ENCODE assay signal across 25 cellular contexts in genomic region chr1:36822648-36823047, GRCh38.
DNase-seq lines count a peak whose midpoint lies in the region; ATAC-seq, FAIRE-seq and TF ChIP-seq lines count a peak whose summit lies in the region.
"Had no signal": no experiment of that assay in that cellular context is flagged by ENCODE, and none has a peak within 500 bp of the region (broad histone marks: within the 10 kb centered on the region; RNA-seq: fewer than 3 reads in every experiment).

No MANE protein-coding gene starts in this region.

- CTCF ChIA-PET in H1 (lab: Charles Lee; ENCODE audit: partially characterized antibody), result interaction anchor here (0.8 to 1.0 kb wide), 2 partner anchors 13 to 110 kb away, joined by 3 read pairs; no protein-coding TSS in a partner anchor
- CTCF ChIA-PET in PC-3 (lab: Charles Lee), result no interaction called here

- peak in 1 of 2 experiments; percentile 60 for DNase-seq in HL-60 (ENCODE audit: low read depth in 1 of 2, low spot score in 1 of 2)
- no peak for DNase-seq in H1 (ENCODE audit: low read depth in 1 of 2, low spot score in 2 of 2)
- peak; percentile 35 for DNase-seq in osteoblast (ENCODE audit: insufficient read length, low spot score, missing footprints)
- DNase-seq in heart left ventricle, result no peak
- no peak for DNase-seq in BE2C
- DNase-seq in left ventricle myocardium inferior, result no peak
- no peak for DNase-seq in PC-3
- DNase-seq: ACHN; C1 segment of cervical spinal cord; CD4-positive, CD25-positive, alpha-beta regulatory T cell; CD8-positive, alpha-beta memory T cell; COR-L47; DMS 273 treated with DMSO at 0.1 percent for 48 hours; DMS53; DND-41; EL; GM23248; HCEC 1CT; IMR-90 had no signal

- no peak overlapping the region for H2BK120ac ChIP-seq in H1 (replicated peaks; ENCODE audit: low read depth, low read length)

- no peak overlapping the region for H2AK5ac ChIP-seq in H1 (ENCODE audit: low read depth, low read length)

- H4K5ac ChIP-seq in H1 (ENCODE audit: insufficient read length, low read depth, low read length), result no peak overlapping the region

- BruUV-seq in PC-3 (replicated peaks; lab: Mats Ljungman, UMichigan), result no TSS peak

- H3K14ac ChIP-seq in H1 (ENCODE audit: insufficient read length), result no peak overlapping the region

- peaks cover 5 to 20% (median 13%) of the 10 kb centered on the region in 4 experiments for H3K4me1 ChIP-seq in H1 (replicated peaks in 1 of 4; ENCODE audit: control insufficient read depth in 3 of 4, insufficient read depth in 4 of 4, low read length in 3 of 4)
- no peaks in the 10 kb centered on the region for H3K4me1 ChIP-seq in osteoblast (ENCODE audit: insufficient read depth, low read length)
- no peaks in the 10 kb centered on the region for H3K4me1 ChIP-seq in heart left ventricle
- no peaks in the 10 kb centered on the region for H3K4me1 ChIP-seq in BE2C
- H3K4me1 ChIP-seq in left ventricle myocardium inferior, result no peaks in the 10 kb centered on the region
- H3K4me1 ChIP-seq in PC-3 (ENCODE audit: insufficient read depth, low read length), result no peaks in the 10 kb centered on the region

- H3K36me3 ChIP-seq in H1 (ENCODE audit: control insufficient read depth in 2 of 4, insufficient read depth in 4 of 4, low read length in 3 of 4) (no peaks in the 10 kb centered on the region), osteoblast (ENCODE audit: insufficient read depth, low read length) (no peaks in the 10 kb centered on the region), heart left ventricle (no peaks in the 10 kb centered on the region), BE2C (no peaks in the 10 kb centered on the region; the same call in 1 of the 2 replicates), left ventricle myocardium inferior (no peaks in the 10 kb centered on the region), PC-3 (ENCODE audit: low read depth, low read length) (no peaks in the 10 kb centered on the region)

- H3K23ac ChIP-seq in H1 (ENCODE audit: insufficient read length), result no peak overlapping the region

- ATAC-seq in heart left ventricle (no peak), PC-3 (no peak)
- ATAC-seq: GM12878, K562 had no signal

- H4K20me1 ChIP-seq in H1 (replicated peaks in 1 of 2; ENCODE audit: control insufficient read depth in 1 of 2, insufficient read depth in 2 of 2, low read length in 2 of 2), result no peaks in the 10 kb centered on the region
- H4K20me1 ChIP-seq in osteoblast (ENCODE audit: insufficient read depth, low read length), result no peaks in the 10 kb centered on the region
- no peaks in the 10 kb centered on the region for H4K20me1 ChIP-seq in PC-3 (ENCODE audit: low read length)

- 0 out of 2 replicates have a peak overlapping the region, but pooled peaks have one; percentile 5 for H3K18ac ChIP-seq in H1 (ENCODE audit: extremely low read depth, low read length)

- TF ChIP-seq CTCF in HL-60 (IDR thresholded peaks at IDR 0.05; ENCODE audit: insufficient read depth, low read length) (no peak), H1 (IDR thresholded peaks at IDR 0.05; ENCODE audit: control extremely low read depth in 1 of 3, insufficient read depth in 1 of 3, low read depth in 1 of 3, low read length in 3 of 3) (no peak), osteoblast (IDR thresholded peaks at IDR 0.05; ENCODE audit: extremely low read depth, low read depth, low read length) (no peak), heart left ventricle (IDR thresholded peaks at IDR 0.05) (no peak), BE2C (IDR thresholded peaks at IDR 0.05; ENCODE audit: low read depth, low read length) (no peak), left ventricle myocardium inferior (IDR thresholded peaks at IDR 0.05; ENCODE audit: borderline replicate concordance) (no peak), PC-3 (conservative IDR thresholded peaks at IDR 0.05; ENCODE audit: low read depth, low read length) (no peak)

- intact Hi-C loops in heart left ventricle (cut with DNase I), result no loop called here
- intact Hi-C loops in left ventricle myocardium inferior (cut with micrococcal nuclease), result no loop called here
- intact Hi-C loops in PC-3 (cut with micrococcal nuclease), result no loop called here

- H4K91ac ChIP-seq in H1 (replicated peaks; ENCODE audit: insufficient read length, low read length), result peak overlapping the region; percentile 25

- H3K4me3 ChIP-seq in HL-60 (replicated peaks; ENCODE audit: insufficient read depth, low read length), result no peak overlapping the region
- no peak overlapping the region for H3K4me3 ChIP-seq in H1 (ENCODE audit: extremely low read depth in 1 of 4, insufficient read depth in 2 of 4, low read depth in 3 of 4, low read length in 4 of 4)
- H3K4me3 ChIP-seq in osteoblast (ENCODE audit: insufficient read depth, low read length), result no peak overlapping the region
- H3K4me3 ChIP-seq in heart left ventricle, result no peak overlapping the region
- no peak overlapping the region for H3K4me3 ChIP-seq in BE2C (ENCODE audit: low read depth, low read length)
- H3K4me3 ChIP-seq in left ventricle myocardium inferior, result no peak overlapping the region
- H3K4me3 ChIP-seq in PC-3 (ENCODE audit: low read length), result no peak overlapping the region
- H3K4me3 ChIP-seq: GM12878, GM23248, K562 had no signal

- TF ChIP-seq POLR2A in H1 (IDR thresholded peaks at IDR 0.05; ENCODE audit: control extremely low read depth in 1 of 2, low read depth in 2 of 2, low read length in 2 of 2), result no peak
- TF ChIP-seq POLR2A in heart left ventricle (IDR thresholded peaks at IDR 0.05), result no peak

- H3K9me3 ChIP-seq in H1 (ENCODE audit: insufficient read depth in 2 of 2, low read depth in 1 of 2, low read length in 1 of 2), result no peaks in the 10 kb centered on the region
- H3K9me3 ChIP-seq in osteoblast (ENCODE audit: low read depth, low read length), result no peaks in the 10 kb centered on the region
- H3K9me3 ChIP-seq in heart left ventricle, result no peaks in the 10 kb centered on the region
- no peaks in the 10 kb centered on the region for H3K9me3 ChIP-seq in BE2C
- H3K9me3 ChIP-seq in left ventricle myocardium inferior (replicated peaks), result no peaks in the 10 kb centered on the region
- H3K9me3 ChIP-seq in PC-3 (ENCODE audit: low read length), result no peaks in the 10 kb centered on the region

- H3K79me2 ChIP-seq in H1 (ENCODE audit: control insufficient read depth in 1 of 2, insufficient read depth in 2 of 2, low read length in 2 of 2), result no peaks in the 10 kb centered on the region
- no peaks in the 10 kb centered on the region for H3K79me2 ChIP-seq in osteoblast (ENCODE audit: insufficient read depth, low read length)
- no peaks in the 10 kb centered on the region for H3K79me2 ChIP-seq in PC-3 (ENCODE audit: low read length)

- no peak for TF ChIP-seq EP300 in H1 (IDR thresholded peaks at IDR 0.05; ENCODE audit: borderline replicate concordance in 1 of 2, low read depth in 2 of 2, low read length in 2 of 2)

- no peak overlapping the region for H3K56ac ChIP-seq in H1 (replicated peaks; ENCODE audit: insufficient read length, low read depth, low read length)

- no peak overlapping the region for H2AFZ ChIP-seq in H1 (ENCODE audit: low read length)
- no peak overlapping the region for H2AFZ ChIP-seq in osteoblast (ENCODE audit: low read length)
- H2AFZ ChIP-seq in PC-3 (ENCODE audit: low read length), result no peak overlapping the region
- H2AFZ ChIP-seq: GM23248 had no signal

- no peak overlapping the region for H3K9ac ChIP-seq in H1 (replicated peaks in 1 of 4; ENCODE audit: extremely low read depth in 1 of 4, low read depth in 3 of 4, low read length in 3 of 4)
- no peak overlapping the region for H3K9ac ChIP-seq in PC-3 (ENCODE audit: low read length)
- H3K9ac ChIP-seq: GM23248 had no signal

- H3K9me2 ChIP-seq in PC-3 (replicated peaks; ENCODE audit: low read length), result no peaks in the 10 kb centered on the region

- FAIRE-seq in H1 (lab: Jason Lieb, UNC), result no peak
- FAIRE-seq: A204.1, GM12878, GM19239, H54, HTR-8/SVneo, K562 had no signal

- POLR2A ChIA-PET in H1 (lab: Charles Lee; ENCODE audit: partially characterized antibody), result no interaction called here
- POLR2A ChIA-PET in PC-3 (lab: Charles Lee; ENCODE audit: unreplicated experiment), result no interaction called here

- H3K23me2 ChIP-seq in H1 (ENCODE audit: low read depth, low read length), result no peaks in the 10 kb centered on the region

- H2BK5ac ChIP-seq in H1 (ENCODE audit: low read depth, low read length), result no peak overlapping the region

- no peaks in the 10 kb centered on the region for H3K79me1 ChIP-seq in H1 (ENCODE audit: low read depth, low read length)

- H3K4me2 ChIP-seq in H1 (ENCODE audit: insufficient read depth in 1 of 2, low read depth in 2 of 2, low read length in 2 of 2), result no peak overlapping the region
- no peak overlapping the region for H3K4me2 ChIP-seq in osteoblast (ENCODE audit: insufficient read depth, low read length)
- no peak overlapping the region for H3K4me2 ChIP-seq in PC-3 (ENCODE audit: low read length)

- WGBS in H1 (ENCODE audit: extremely low coverage in 1 of 2, insufficient coverage in 1 of 2, insufficient read length in 1 of 2, insufficient replicate concordance in 2 of 2, low coverage in 1 of 2, low lambda C conversion rate in 2 of 2, missing lambda C conversion rate in 1 of 2), 2 experiments, result 91% methylated on average over 2 of the region's 2 CpGs; no CpG with 5 or more reads in 1 of the 2 experiments
- WGBS in heart left ventricle, 4 donors, result 13 to 47% (median 42%) methylated on average over 1 to 2 of the region's 2 CpGs

- H3K27me3 ChIP-seq in HL-60 (ENCODE audit: insufficient read depth, poor library complexity, severe bottlenecking) (no peaks in the 10 kb centered on the region), H1 (replicated peaks in 1 of 4; ENCODE audit: control insufficient read depth in 3 of 4, extremely low read depth in 1 of 4, insufficient read depth in 3 of 4, low read length in 3 of 4) (no peaks in the 10 kb centered on the region), osteoblast (ENCODE audit: insufficient read depth, low read length) (no peaks in the 10 kb centered on the region), heart left ventricle (peaks cover 0 to 62% (median 10%) of the 10 kb centered on the region in 9 donors), BE2C (no peaks in the 10 kb centered on the region), left ventricle myocardium inferior (ENCODE audit: low read depth) (peaks cover 86% of the 10 kb centered on the region), PC-3 (ENCODE audit: low read length) (peaks cover 94% of the 10 kb centered on the region)

- H2BK15ac ChIP-seq in H1 (ENCODE audit: low read length), result 0 out of 2 replicates have a peak overlapping the region, but pooled peaks have one; percentile 3

- H3F3A ChIP-seq in PC-3 (ENCODE audit: low read length, unreplicated experiment), result no peaks in the 10 kb centered on the region

- no peak overlapping the region for H3K4ac ChIP-seq in H1 (replicated peaks; ENCODE audit: insufficient read length, low read depth, low read length)

- TF ChIP-seq RAD21 in H1 (IDR thresholded peaks at IDR 0.05 in 1 of 2, conservative IDR thresholded peaks at IDR 0.05 in 1 of 2; ENCODE audit: low read depth in 2 of 2, low read length in 2 of 2), result no peak

- H4K8ac ChIP-seq in H1 (ENCODE audit: extremely low read depth, insufficient read depth, low read length), result no peak overlapping the region

- H2BK12ac ChIP-seq in H1 (ENCODE audit: low read depth, low read length), result no peak overlapping the region

- H3K27ac ChIP-seq in HL-60 (replicated peaks) (peak overlapping the region; percentile 62), H1 (ENCODE audit: low read depth, low read length) (no peak overlapping the region), osteoblast (ENCODE audit: low read depth, low read length) (no peak overlapping the region), heart left ventricle (no peak overlapping the region), left ventricle myocardium inferior (replicated peaks) (no peak overlapping the region), PC-3 (ENCODE audit: low read length) (no peak overlapping the region)
- H3K27ac ChIP-seq: GM23248 had no signal

- no peak overlapping the region for H2BK20ac ChIP-seq in H1 (ENCODE audit: low read length)
